In the genomic region with DNA sequence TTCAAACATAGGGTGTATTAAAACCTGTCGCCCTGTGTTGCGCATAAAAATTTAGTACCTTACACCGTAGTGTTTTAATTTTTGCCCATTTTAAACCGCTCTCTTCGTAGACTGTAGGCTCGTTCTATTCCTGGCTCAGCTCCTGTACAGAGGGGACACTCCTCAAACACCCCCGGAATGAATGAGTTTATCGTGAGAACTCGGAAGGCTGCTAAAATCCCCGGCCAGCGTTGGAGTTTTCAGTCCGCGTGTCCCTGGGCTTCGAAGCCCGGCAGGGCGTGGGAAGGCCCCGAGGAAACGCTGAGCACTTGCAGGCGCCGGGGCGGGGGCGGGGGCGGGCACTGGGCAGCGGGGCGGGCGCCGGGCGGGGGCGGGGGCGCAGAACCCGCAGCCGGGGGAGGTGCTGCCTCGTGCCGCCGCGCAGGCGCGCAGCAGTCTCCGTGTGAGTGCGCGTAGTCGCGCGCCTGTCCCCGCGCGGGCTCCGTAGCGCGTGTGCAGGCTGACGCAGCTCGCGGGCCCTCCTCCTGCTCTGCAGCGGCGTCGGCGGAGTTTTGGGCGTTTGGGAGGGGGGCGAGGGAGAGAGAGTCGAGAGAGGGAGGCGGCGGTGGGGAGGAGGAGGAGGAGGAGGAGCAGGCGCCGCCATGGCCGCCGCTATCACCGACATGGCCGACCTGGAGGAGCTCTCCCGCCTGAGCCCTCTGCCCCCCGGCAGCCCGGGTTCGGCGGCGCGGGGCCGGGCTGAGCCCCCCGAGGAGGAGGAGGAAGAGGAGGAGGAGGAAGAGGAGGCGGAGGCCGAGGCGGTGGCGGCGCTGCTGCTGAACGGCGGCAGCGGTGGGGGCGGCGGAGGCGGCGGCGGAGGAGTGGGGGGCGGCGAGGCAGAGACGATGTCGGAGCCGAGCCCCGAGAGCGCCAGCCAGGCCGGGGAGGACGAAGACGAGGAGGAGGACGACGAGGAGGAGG, we compare ENCODE assay signal across 1 cellular context.
A peak's percentile ranks its signal among the peaks of the same experiment; 100 is the strongest.
TF ChIP-seq lines count a peak whose summit lies in the region.

A gene with protein sequence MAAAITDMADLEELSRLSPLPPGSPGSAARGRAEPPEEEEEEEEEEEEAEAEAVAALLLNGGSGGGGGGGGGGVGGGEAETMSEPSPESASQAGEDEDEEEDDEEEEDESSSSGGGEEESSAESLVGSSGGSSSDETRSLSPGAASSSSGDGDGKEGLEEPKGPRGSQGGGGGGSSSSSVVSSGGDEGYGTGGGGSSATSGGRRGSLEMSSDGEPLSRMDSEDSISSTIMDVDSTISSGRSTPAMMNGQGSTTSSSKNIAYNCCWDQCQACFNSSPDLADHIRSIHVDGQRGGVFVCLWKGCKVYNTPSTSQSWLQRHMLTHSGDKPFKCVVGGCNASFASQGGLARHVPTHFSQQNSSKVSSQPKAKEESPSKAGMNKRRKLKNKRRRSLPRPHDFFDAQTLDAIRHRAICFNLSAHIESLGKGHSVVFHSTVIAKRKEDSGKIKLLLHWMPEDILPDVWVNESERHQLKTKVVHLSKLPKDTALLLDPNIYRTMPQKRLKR (plus strand): TSS at position 434 of the 960 bp plus-strand sequence. CDS start 208 bp downstream, at position 642.

TF ChIP-seq in K562, 482 proteins besides CTCF, POLR2A, EP300 and RAD21 (continued from another document and continues in another):
- TF ChIP-seq ZNF589 (CRISPR knock-in tag; IDR thresholded peaks at IDR 0.05; ENCODE audit: low read depth) (peak; percentile 45; the same call in 1 of the 2 replicates), POLR2G (IDR thresholded peaks at IDR 0.05; ENCODE audit: low read depth, low read length) (peak; percentile 88), DMBX1 (CRISPR knock-in tag; IDR thresholded peaks at IDR 0.05; ENCODE audit: borderline replicate concordance) (no peak), ZBTB1 (CRISPR knock-in tag; IDR thresholded peaks at IDR 0.05; ENCODE audit: borderline replicate concordance, low read depth) (no peak), RB1 (IDR thresholded peaks at IDR 0.05; ENCODE audit: low read depth) (peak; percentile 58; the same call in 1 of the 2 replicates), TFAM (CRISPR knock-in tag; conservative IDR thresholded peaks at IDR 0.05) (no peak), CXXC5 (CRISPR knock-in tag; IDR thresholded peaks at IDR 0.05) (peak; percentile 87), BHLHE40 (IDR thresholded peaks at IDR 0.05; ENCODE audit: low read length) (peak; percentile 85), JUN (IDR thresholded peaks at IDR 0.05; ENCODE audit: borderline replicate concordance, low read depth, low read length) (no peak), JUN (CRISPR knock-in tag; IDR thresholded peaks at IDR 0.05; ENCODE audit: borderline replicate concordance) (no peak), TCF3 (CRISPR knock-in tag; IDR thresholded peaks at IDR 0.05) (0 out of 2 replicates have a peak, but pooled peaks have one; percentile 9), ZNF23 (CRISPR knock-in tag; IDR thresholded peaks at IDR 0.05) (no peak), CREB1 (IDR thresholded peaks at IDR 0.05) (peak; percentile 77), CREB1 (CRISPR knock-in tag; IDR thresholded peaks at IDR 0.05) (peak; percentile 63; the same call in 1 of the 2 replicates), ZNF668 (CRISPR knock-in tag; IDR thresholded peaks at IDR 0.05) (no peak), TAF1 (IDR thresholded peaks at IDR 0.05; ENCODE audit: control insufficient read depth, extremely low read depth, insufficient read depth, low read length, severe bottlenecking) (peak; percentile 59), ETV6 (IDR thresholded peaks at IDR 0.05; ENCODE audit: borderline replicate concordance in 1 of 2, low read depth in 2 of 2, low read length in 1 of 2) (no peak), ETV6 (CRISPR knock-in tag; IDR thresholded peaks at IDR 0.05; ENCODE audit: borderline replicate concordance) (no peak), ZKSCAN3 (CRISPR knock-in tag; IDR thresholded peaks at IDR 0.05) (no peak), PML (IDR thresholded peaks at IDR 0.05; ENCODE audit: low read length) (0 out of 2 replicates have a peak, but pooled peaks have one; percentile 20), POLR2H (tag; IDR thresholded peaks at IDR 0.05; ENCODE audit: low read depth) (peak; percentile 32), NBN (IDR thresholded peaks at IDR 0.05; ENCODE audit: low read depth) (no peak), MAFK (IDR thresholded peaks at IDR 0.05; ENCODE audit: low read length) (no peak), NCOA4 (IDR thresholded peaks at IDR 0.05; ENCODE audit: partially characterized antibody) (no peak), SRSF1 (IDR thresholded peaks at IDR 0.05; ENCODE audit: low read depth, low read length) (no peak), ZNF79 (CRISPR knock-in tag; IDR thresholded peaks at IDR 0.05; ENCODE audit: low read depth) (no peak), ZNF507 (tag; conservative IDR thresholded peaks at IDR 0.05) (no peak), SMC3 (conservative IDR thresholded peaks at IDR 0.05; ENCODE audit: insufficient read depth, low read depth, low read length) (no peak), ATF1 (CRISPR knock-in tag; IDR thresholded peaks at IDR 0.05) (peak; percentile 47; the same call in 1 of the 2 replicates), ATF1 (tag; IDR thresholded peaks at IDR 0.05) (0 out of 2 replicates have a peak, but pooled peaks have one; percentile 45), HCFC1 (IDR thresholded peaks at IDR 0.05; ENCODE audit: low read depth, low read length) (peak; percentile 57), POLR2AphosphoS5 (IDR thresholded peaks at IDR 0.05; ENCODE audit: control insufficient read depth, insufficient read depth, low read depth, low read length) (peak; percentile 57; the same call in 1 of the 2 replicates), FOSL1 (tag; conservative IDR thresholded peaks at IDR 0.05) (0 out of 2 replicates have a peak, but pooled peaks have one; percentile 28), CBX8 (IDR thresholded peaks at IDR 0.05; ENCODE audit: borderline replicate concordance, extremely low read depth, low read depth, low read length, poor library complexity, severe bottlenecking) (no peak), EP400 (IDR thresholded peaks at IDR 0.05) (peak; percentile 70; the same call in 1 of the 2 replicates), JUND (IDR thresholded peaks at IDR 0.05; ENCODE audit: borderline replicate concordance, low read depth, low read length) (0 out of 2 replicates have a peak, but pooled peaks have one; percentile 28), JUND (tag; IDR thresholded peaks at IDR 0.05; ENCODE audit: borderline replicate concordance, low read depth, low read length) (no peak; the same call in 2 of the 3 replicates), ZKSCAN1 (IDR thresholded peaks at IDR 0.05; ENCODE audit: low read depth, low read length) (no peak), MYC (IDR thresholded peaks at IDR 0.05; ENCODE audit: low read depth, low read length) (peak; percentile 92), MYC (CRISPR knock-in tag; IDR thresholded peaks at IDR 0.05; ENCODE audit: borderline replicate concordance, low read depth) (no peak)
- TF ChIP-seq, protein P1, sequence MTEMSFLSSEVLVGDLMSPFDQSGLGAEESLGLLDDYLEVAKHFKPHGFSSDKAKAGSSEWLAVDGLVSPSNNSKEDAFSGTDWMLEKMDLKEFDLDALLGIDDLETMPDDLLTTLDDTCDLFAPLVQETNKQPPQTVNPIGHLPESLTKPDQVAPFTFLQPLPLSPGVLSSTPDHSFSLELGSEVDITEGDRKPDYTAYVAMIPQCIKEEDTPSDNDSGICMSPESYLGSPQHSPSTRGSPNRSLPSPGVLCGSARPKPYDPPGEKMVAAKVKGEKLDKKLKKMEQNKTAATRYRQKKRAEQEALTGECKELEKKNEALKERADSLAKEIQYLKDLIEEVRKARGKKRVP (CRISPR knock-in tag; IDR thresholded peaks at IDR 0.05): no peak
- TF ChIP-seq, protein P2, sequence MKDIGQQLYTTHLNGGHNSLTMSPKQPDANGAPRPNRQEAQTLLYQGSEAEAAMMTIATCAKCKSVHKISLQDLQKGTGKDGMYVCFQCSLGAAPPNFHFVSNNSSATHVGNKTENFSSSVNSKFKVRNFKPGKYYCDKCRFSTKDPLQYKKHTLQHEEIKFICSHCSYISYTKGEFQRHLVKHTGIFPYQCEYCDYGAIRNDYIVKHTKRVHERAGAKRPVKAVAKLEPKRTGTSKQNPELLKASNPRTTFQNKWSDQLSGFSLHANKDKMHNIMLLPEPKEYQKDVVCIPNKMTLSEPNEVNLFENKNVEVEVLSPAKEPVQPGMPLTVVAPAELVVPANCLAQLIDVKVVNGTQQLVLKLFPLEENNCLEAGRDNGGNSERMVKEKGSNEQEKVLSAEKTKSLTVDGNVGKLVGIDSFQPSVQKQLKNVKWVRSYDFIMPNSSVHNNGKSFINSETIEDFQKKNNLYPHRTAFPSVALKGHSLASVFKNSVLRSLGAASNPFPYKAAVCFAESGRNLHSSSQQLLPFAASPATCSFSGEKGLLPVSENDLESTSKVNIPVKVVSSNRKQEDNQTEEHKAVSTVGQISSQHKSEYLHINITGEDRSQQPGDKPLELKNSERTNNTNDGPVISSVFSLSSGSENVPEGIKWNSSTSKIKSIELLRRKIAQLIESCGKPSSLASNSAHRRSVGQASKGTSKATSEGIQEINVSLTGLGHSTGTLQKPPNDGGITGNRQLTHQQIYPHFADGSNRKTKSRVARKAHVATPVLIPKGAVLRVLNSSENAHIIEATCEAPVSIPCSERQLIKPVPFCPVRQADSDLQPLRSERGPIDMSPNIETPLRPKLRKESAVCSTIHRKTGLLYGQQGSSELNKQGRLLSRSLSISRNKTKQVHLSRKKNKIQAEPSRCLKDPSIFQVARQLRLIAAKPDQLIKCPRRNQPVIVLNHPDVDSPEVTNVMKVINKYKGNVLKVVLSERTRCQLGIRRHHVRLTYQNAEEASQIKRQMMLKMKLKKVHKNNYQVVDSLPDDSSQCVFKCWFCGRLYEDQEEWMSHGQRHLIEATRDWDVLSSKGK (CRISPR knock-in tag; IDR thresholded peaks at IDR 0.05): no peak
- TF ChIP-seq, protein P3, sequence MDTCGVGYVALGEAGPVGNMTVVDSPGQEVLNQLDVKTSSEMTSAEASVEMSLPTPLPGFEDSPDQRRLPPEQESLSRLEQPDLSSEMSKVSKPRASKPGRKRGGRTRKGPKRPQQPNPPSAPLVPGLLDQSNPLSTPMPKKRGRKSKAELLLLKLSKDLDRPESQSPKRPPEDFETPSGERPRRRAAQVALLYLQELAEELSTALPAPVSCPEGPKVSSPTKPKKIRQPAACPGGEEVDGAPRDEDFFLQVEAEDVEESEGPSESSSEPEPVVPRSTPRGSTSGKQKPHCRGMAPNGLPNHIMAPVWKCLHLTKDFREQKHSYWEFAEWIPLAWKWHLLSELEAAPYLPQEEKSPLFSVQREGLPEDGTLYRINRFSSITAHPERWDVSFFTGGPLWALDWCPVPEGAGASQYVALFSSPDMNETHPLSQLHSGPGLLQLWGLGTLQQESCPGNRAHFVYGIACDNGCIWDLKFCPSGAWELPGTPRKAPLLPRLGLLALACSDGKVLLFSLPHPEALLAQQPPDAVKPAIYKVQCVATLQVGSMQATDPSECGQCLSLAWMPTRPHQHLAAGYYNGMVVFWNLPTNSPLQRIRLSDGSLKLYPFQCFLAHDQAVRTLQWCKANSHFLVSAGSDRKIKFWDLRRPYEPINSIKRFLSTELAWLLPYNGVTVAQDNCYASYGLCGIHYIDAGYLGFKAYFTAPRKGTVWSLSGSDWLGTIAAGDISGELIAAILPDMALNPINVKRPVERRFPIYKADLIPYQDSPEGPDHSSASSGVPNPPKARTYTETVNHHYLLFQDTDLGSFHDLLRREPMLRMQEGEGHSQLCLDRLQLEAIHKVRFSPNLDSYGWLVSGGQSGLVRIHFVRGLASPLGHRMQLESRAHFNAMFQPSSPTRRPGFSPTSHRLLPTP (IDR thresholded peaks at IDR 0.05; ENCODE audit: borderline replicate concordance, extremely low read depth, insufficient read length): no peak
- TF ChIP-seq, protein P4, sequence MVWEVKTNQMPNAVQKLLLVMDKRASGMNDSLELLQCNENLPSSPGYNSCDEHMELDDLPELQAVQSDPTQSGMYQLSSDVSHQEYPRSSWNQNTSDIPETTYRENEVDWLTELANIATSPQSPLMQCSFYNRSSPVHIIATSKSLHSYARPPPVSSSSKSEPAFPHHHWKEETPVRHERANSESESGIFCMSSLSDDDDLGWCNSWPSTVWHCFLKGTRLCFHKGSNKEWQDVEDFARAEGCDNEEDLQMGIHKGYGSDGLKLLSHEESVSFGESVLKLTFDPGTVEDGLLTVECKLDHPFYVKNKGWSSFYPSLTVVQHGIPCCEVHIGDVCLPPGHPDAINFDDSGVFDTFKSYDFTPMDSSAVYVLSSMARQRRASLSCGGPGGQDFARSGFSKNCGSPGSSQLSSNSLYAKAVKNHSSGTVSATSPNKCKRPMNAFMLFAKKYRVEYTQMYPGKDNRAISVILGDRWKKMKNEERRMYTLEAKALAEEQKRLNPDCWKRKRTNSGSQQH (CRISPR knock-in tag; IDR thresholded peaks at IDR 0.05): no peak
- TF ChIP-seq, protein P5, sequence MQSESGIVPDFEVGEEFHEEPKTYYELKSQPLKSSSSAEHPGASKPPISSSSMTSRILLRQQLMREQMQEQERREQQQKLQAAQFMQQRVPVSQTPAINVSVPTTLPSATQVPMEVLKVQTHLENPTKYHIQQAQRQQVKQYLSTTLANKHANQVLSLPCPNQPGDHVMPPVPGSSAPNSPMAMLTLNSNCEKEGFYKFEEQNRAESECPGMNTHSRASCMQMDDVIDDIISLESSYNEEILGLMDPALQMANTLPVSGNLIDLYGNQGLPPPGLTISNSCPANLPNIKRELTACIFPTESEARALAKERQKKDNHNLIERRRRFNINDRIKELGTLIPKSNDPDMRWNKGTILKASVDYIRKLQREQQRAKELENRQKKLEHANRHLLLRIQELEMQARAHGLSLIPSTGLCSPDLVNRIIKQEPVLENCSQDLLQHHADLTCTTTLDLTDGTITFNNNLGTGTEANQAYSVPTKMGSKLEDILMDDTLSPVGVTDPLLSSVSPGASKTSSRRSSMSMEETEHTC (IDR thresholded peaks at IDR 0.05): peak; percentile 42; the same call in 1 of the 2 replicates
- TF ChIP-seq, protein P6, sequence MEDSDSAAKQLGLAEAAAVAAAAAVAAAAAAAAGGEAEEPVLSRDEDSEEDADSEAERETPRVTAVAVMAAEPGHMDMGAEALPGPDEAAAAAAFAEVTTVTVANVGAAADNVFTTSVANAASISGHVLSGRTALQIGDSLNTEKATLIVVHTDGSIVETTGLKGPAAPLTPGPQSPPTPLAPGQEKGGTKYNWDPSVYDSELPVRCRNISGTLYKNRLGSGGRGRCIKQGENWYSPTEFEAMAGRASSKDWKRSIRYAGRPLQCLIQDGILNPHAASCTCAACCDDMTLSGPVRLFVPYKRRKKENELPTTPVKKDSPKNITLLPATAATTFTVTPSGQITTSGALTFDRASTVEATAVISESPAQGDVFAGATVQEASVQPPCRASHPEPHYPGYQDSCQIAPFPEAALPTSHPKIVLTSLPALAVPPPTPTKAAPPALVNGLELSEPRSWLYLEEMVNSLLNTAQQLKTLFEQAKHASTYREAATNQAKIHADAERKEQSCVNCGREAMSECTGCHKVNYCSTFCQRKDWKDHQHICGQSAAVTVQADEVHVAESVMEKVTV (CRISPR knock-in tag; IDR thresholded peaks at IDR 0.05): no peak
